ENCODE assay signal across 25 cellular contexts in the genomic region with DNA sequence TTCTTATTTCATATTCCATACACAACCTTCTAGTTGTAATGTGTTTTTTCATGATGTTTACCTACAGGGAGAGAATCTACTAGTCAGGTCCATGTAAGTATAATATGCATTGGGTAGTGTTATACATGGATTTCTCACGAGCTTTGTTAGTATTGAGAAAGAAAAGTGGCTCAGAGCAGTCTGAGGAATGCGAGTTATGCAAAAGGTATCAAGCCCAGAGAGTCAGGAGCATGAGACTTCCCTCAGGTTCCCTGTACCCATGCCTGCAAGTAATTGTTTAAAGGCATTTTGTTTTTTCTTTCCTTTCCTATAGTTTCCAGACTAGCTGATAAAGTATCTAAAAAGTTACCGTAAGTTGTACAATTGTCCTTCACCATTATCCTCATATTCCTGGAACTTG.
"Had no signal": no experiment of that assay in that cellular context is flagged by ENCODE, and none has a peak within 500 bp of the region (broad histone marks: within the 10 kb centered on the region; RNA-seq: fewer than 3 reads in every experiment).

No MANE protein-coding gene starts in this region.

- H3K4me3 ChIP-seq: esophagus muscularis mucosa, hepatocyte, lower lobe of right lung, sigmoid colon, smooth muscle cell, upper lobe of left lung had no signal

- DNase-seq: activated CD4-positive, alpha-beta memory T cell treated with anti-CD3 and anti-CD28 coated beads for 36 hours; activated CD4-positive, alpha-beta T cell treated with anti-CD3 and anti-CD28 coated beads for 4 hours; activated CD4-positive, CD25-positive, alpha-beta regulatory T cell; activated naive CD4-positive, alpha-beta T cell treated with anti-CD3 and anti-CD28 coated beads, Interleukin-2, amount 10 ng/mL, durations not matched to agents 7 days and 5 days; activated T-cell treated with anti-CD3 and anti-CD28 coated beads, Interleukin-2, amount 50 U/mL, for 48 hours; dermis blood vessel endothelial cell; effector CD8-positive, alpha-beta T cell; glutamatergic neuron; left colon; lower lobe of right lung; naive thymus-derived CD4-positive, alpha-beta T cell; occipital lobe; sigmoid colon; stimulated activated CD4-positive, alpha-beta T cell treated with anti-CD3 and anti-CD28 coated beads, Interleukin-15, amount 100 ng/mL, for 24 hours; stimulated activated CD8-positive, alpha-beta memory T cell treated with anti-CD3 and anti-CD28 coated beads, Interleukin-4, amount 100 ng/mL, for 48 hours; stimulated activated naive B cell treated with anti-CD40 and anti-IgM and Interleukin-4, amounts not matched to agents 10 μg/mL and 1 μg/mL and 100 μg/mL, for 72 hours; upper lobe of left lung had no signal

- H3K27me3 Mint-ChIP-seq: brain; stimulated activated naive B cell treated with anti-CD40 and anti-IgM and Interleukin-4, amounts not matched to agents 10 μg/mL and 1 μg/mL and 100 μg/mL, for 72 hours had no signal

- H3K4me2 ChIP-seq: hepatocyte, smooth muscle cell had no signal

- H3K4me1 Mint-ChIP-seq: activated naive CD4-positive, alpha-beta T cell treated with anti-CD3 and anti-CD28 coated beads, Interleukin-2, amount 10 ng/mL, durations not matched to agents 7 days and 5 days; naive thymus-derived CD4-positive, alpha-beta T cell had no signal

- H2AFZ ChIP-seq: hepatocyte had no signal

- H3K9me3 ChIP-seq: esophagus muscularis mucosa, lower lobe of right lung, sigmoid colon, upper lobe of left lung had no signal

- H3K27ac Mint-ChIP-seq: activated CD4-positive, alpha-beta memory T cell treated with anti-CD3 and anti-CD28 coated beads for 36 hours; activated naive CD4-positive, alpha-beta T cell treated with anti-CD3 and anti-CD28 coated beads, Interleukin-2, amount 10 ng/mL, durations not matched to agents 7 days and 5 days; brain; naive thymus-derived CD4-positive, alpha-beta T cell; stimulated activated naive B cell treated with anti-CD40 and anti-IgM and Interleukin-4, amounts not matched to agents 10 μg/mL and 1 μg/mL and 100 μg/mL, for 72 hours; T-helper 1 cell treated with Interleukin-12 subunit alpha and Interleukin-12 subunit beta and Interleukin-4 antibody, amounts not matched to agents 30 μg/mL and 1 μg/mL, for 36 hours had no signal

- H3K4me3 Mint-ChIP-seq: activated CD4-positive, alpha-beta memory T cell treated with anti-CD3 and anti-CD28 coated beads for 36 hours; activated naive CD4-positive, alpha-beta T cell treated with anti-CD3 and anti-CD28 coated beads, Interleukin-2, amount 10 ng/mL, durations not matched to agents 7 days and 5 days; brain; naive thymus-derived CD4-positive, alpha-beta T cell; neural crest cell; stimulated activated naive B cell treated with anti-CD40 and anti-IgM and Interleukin-4, amounts not matched to agents 10 μg/mL and 1 μg/mL and 100 μg/mL, for 72 hours; T-helper 1 cell treated with Interleukin-12 subunit alpha and Interleukin-12 subunit beta and Interleukin-4 antibody, amounts not matched to agents 30 μg/mL and 1 μg/mL, for 36 hours had no signal

- FAIRE-seq: frontal cortex, islet of Langerhans had no signal

- H3K27ac ChIP-seq: esophagus muscularis mucosa, hepatocyte, lower lobe of right lung, sigmoid colon, upper lobe of left lung had no signal

- ATAC-seq: left colon; naive thymus-derived CD4-positive, alpha-beta T cell; stimulated activated naive B cell treated with anti-CD40 and anti-IgM and Interleukin-4, amounts not matched to agents 10 μg/mL and 1 μg/mL and 100 μg/mL, for 72 hours had no signal

- H3K36me3 ChIP-seq: esophagus muscularis mucosa, lower lobe of right lung, sigmoid colon, upper lobe of left lung had no signal

- H3K27me3 ChIP-seq: esophagus muscularis mucosa, hepatocyte, sigmoid colon, upper lobe of left lung had no signal

- H3K79me2 ChIP-seq: hepatocyte had no signal

- H3K4me1 ChIP-seq: lower lobe of right lung, upper lobe of left lung had no signal

- H3K36me3 Mint-ChIP-seq: activated CD4-positive, alpha-beta memory T cell treated with anti-CD3 and anti-CD28 coated beads for 36 hours; activated naive CD4-positive, alpha-beta T cell treated with anti-CD3 and anti-CD28 coated beads, Interleukin-2, amount 10 ng/mL, durations not matched to agents 7 days and 5 days; naive thymus-derived CD4-positive, alpha-beta T cell had no signal

- H3K9me3 Mint-ChIP-seq: activated CD4-positive, alpha-beta memory T cell treated with anti-CD3 and anti-CD28 coated beads for 36 hours; neural crest cell; stimulated activated naive B cell treated with anti-CD40 and anti-IgM and Interleukin-4, amounts not matched to agents 10 μg/mL and 1 μg/mL and 100 μg/mL, for 72 hours; T-helper 1 cell treated with Interleukin-12 subunit alpha and Interleukin-12 subunit beta and Interleukin-4 antibody, amounts not matched to agents 30 μg/mL and 1 μg/mL, for 36 hours had no signal
